Comparison of ENCODE assay signal across 15 cellular contexts in genomic region chr1:10891081-10891480, GRCh38.
"Had no signal": no experiment of that assay in that cellular context is flagged by ENCODE, and none has a peak within 500 bp of the region (broad histone marks: within the 10 kb centered on the region; RNA-seq: fewer than 3 reads in every experiment).

No MANE protein-coding gene starts in this region.

- H3K36me3 ChIP-seq: brain microvascular endothelial cell, right atrium auricular region had no signal

- H3K27ac ChIP-seq: brain microvascular endothelial cell, parathyroid adenoma, right atrium auricular region had no signal

- H3K9me3 ChIP-seq: right atrium auricular region had no signal

- H3K79me2 ChIP-seq: parathyroid adenoma had no signal

- H3K9ac ChIP-seq: parathyroid adenoma had no signal

- H2AFZ ChIP-seq: parathyroid adenoma had no signal

- H3K4me1 ChIP-seq: parathyroid adenoma had no signal

- H3K4me3 ChIP-seq: right atrium auricular region had no signal

- ATAC-seq: effector memory CD8-positive, alpha-beta T cell; left ventricle myocardium superior had no signal

- DNase-seq: activated CD4-positive, alpha-beta memory T cell treated with anti-CD3 and anti-CD28 coated beads for 36 hours; activated CD4-positive, alpha-beta T cell treated with anti-CD3 and anti-CD28 coated beads for 1 hour; activated gamma-delta T cell treated with Interleukin-2 at 50 U/mL for 16 hours; activated naive CD8-positive, alpha-beta T cell treated with anti-CD3 and anti-CD28 coated beads for 36 hours; activated T-cell treated with anti-CD3 and anti-CD28 coated beads, Interleukin-2, amount 50 U/mL, for 48 hours; brain microvascular endothelial cell; cerebellar nuclear complex; effector memory CD8-positive, alpha-beta T cell; erythroblast; head of caudate nucleus; left ventricle myocardium superior; mesendoderm; stimulated activated naive CD4-positive, alpha-beta T cell treated with Interleukin-2 at 50 U/mL for 16 hours had no signal
